Comparison of ENCODE assay signal across 1 cellular context in genomic region chr14:20682435-20683124, GRCh38.
TF ChIP-seq lines count a peak whose summit lies in the region.

No MANE protein-coding gene starts in this region.

TF ChIP-seq in HepG2, 621 proteins besides CTCF, POLR2A, EP300 and RAD21 (continues in another document):
- TF ChIP-seq ZC3H4 (CRISPR knock-in tag; IDR thresholded peaks at IDR 0.05; ENCODE audit: borderline replicate concordance) (peak; percentile 83; the same call in 1 of the 2 replicates), ZBTB3 (CRISPR knock-in tag; IDR thresholded peaks at IDR 0.05; ENCODE audit: borderline replicate concordance, low read depth) (peak; percentile 78; the same call in 1 of the 2 replicates), POGK (CRISPR knock-in tag; conservative IDR thresholded peaks at IDR 0.05) (no peak; the same call in none of the 2 replicates), ZSCAN9 (CRISPR knock-in tag; IDR thresholded peaks at IDR 0.05; ENCODE audit: borderline replicate concordance) (no peak; the same call in 1 of the 2 replicates), MAX (IDR thresholded peaks at IDR 0.05) (no peak), GATAD2A (CRISPR knock-in tag; IDR thresholded peaks at IDR 0.05) (peak; percentile 74), ZNF772 (CRISPR knock-in tag; IDR thresholded peaks at IDR 0.05) (peak; percentile 79; the same call in 1 of the 2 replicates), U2AF2 (IDR thresholded peaks at IDR 0.05; ENCODE audit: low read depth, low read length) (no peak), MED13 (CRISPR knock-in tag; IDR thresholded peaks at IDR 0.05) (no peak), MYC (CRISPR knock-in tag; IDR thresholded peaks at IDR 0.05; ENCODE audit: borderline replicate concordance) (peak; percentile 82), ZNF235 (CRISPR knock-in tag; IDR thresholded peaks at IDR 0.05; ENCODE audit: borderline replicate concordance) (peak; percentile 73; the same call in 1 of the 2 replicates), ZFYVE20 (CRISPR knock-in tag; IDR thresholded peaks at IDR 0.05; ENCODE audit: borderline replicate concordance, low read depth) (no peak), ZNF709 (CRISPR knock-in tag; IDR thresholded peaks at IDR 0.05) (no peak), ZHX1 (CRISPR knock-in tag; IDR thresholded peaks at IDR 0.05; ENCODE audit: low read depth) (peak; percentile 86; the same call in 1 of the 2 replicates), RXRB (CRISPR knock-in tag; IDR thresholded peaks at IDR 0.05; ENCODE audit: borderline replicate concordance) (peak; percentile 30; the same call in 1 of the 2 replicates), ZNF414 (CRISPR knock-in tag; IDR thresholded peaks at IDR 0.05) (no peak), ZNF430 (CRISPR knock-in tag; IDR thresholded peaks at IDR 0.05) (peak; percentile 17; the same call in 1 of the 2 replicates), CAMTA2 (CRISPR knock-in tag; IDR thresholded peaks at IDR 0.05; ENCODE audit: borderline replicate concordance) (no peak; the same call in 1 of the 2 replicates), REL (CRISPR knock-in tag; conservative IDR thresholded peaks at IDR 0.05) (peak; percentile 93; the same call in 1 of the 2 replicates), ZNF263 (CRISPR knock-in tag; IDR thresholded peaks at IDR 0.05) (no peak; the same call in 1 of the 2 replicates), ZBTB39 (CRISPR knock-in tag; IDR thresholded peaks at IDR 0.05) (no peak), NFYB (CRISPR knock-in tag; IDR thresholded peaks at IDR 0.05) (no peak), ZSCAN29 (CRISPR knock-in tag; conservative IDR thresholded peaks at IDR 0.05) (peak; percentile 93), NFIB (CRISPR knock-in tag; IDR thresholded peaks at IDR 0.05; ENCODE audit: borderline replicate concordance) (no peak), SSRP1 (CRISPR knock-in tag; IDR thresholded peaks at IDR 0.05) (no peak), DR1 (CRISPR knock-in tag; IDR thresholded peaks at IDR 0.05) (0 out of 2 replicates have a peak, but pooled peaks have one; percentile 58), GLI4 (CRISPR knock-in tag; IDR thresholded peaks at IDR 0.05; ENCODE audit: borderline replicate concordance) (peak; percentile 78; the same call in 1 of the 2 replicates), RFXAP (CRISPR knock-in tag; IDR thresholded peaks at IDR 0.05; ENCODE audit: borderline replicate concordance) (peak; percentile 18; the same call in 1 of the 2 replicates), ZNF20 (CRISPR knock-in tag; IDR thresholded peaks at IDR 0.05) (no peak), ZNF354B (CRISPR knock-in tag; IDR thresholded peaks at IDR 0.05) (no peak), CENPX (CRISPR knock-in tag; IDR thresholded peaks at IDR 0.05) (no peak), RFX5 (IDR thresholded peaks at IDR 0.05; ENCODE audit: low read depth, low read length) (no peak), FOXK1 (CRISPR knock-in tag; IDR thresholded peaks at IDR 0.05; ENCODE audit: borderline replicate concordance, low read depth) (no peak; the same call in 1 of the 2 replicates), CEBPB (IDR thresholded peaks at IDR 0.05; ENCODE audit: borderline replicate concordance, low read depth, low read length) (peak; percentile 74), HNF1B (CRISPR knock-in tag; IDR thresholded peaks at IDR 0.05) (peak; percentile 89), ZNF790 (CRISPR knock-in tag; IDR thresholded peaks at IDR 0.05; ENCODE audit: borderline replicate concordance) (no peak; the same call in 1 of the 2 replicates), KLF6 (CRISPR knock-in tag; IDR thresholded peaks at IDR 0.05) (no peak; the same call in 1 of the 2 replicates), ZNF891 (CRISPR knock-in tag; IDR thresholded peaks at IDR 0.05) (peak; percentile 71; the same call in 1 of the 2 replicates)
- TF ChIP-seq, protein P1, sequence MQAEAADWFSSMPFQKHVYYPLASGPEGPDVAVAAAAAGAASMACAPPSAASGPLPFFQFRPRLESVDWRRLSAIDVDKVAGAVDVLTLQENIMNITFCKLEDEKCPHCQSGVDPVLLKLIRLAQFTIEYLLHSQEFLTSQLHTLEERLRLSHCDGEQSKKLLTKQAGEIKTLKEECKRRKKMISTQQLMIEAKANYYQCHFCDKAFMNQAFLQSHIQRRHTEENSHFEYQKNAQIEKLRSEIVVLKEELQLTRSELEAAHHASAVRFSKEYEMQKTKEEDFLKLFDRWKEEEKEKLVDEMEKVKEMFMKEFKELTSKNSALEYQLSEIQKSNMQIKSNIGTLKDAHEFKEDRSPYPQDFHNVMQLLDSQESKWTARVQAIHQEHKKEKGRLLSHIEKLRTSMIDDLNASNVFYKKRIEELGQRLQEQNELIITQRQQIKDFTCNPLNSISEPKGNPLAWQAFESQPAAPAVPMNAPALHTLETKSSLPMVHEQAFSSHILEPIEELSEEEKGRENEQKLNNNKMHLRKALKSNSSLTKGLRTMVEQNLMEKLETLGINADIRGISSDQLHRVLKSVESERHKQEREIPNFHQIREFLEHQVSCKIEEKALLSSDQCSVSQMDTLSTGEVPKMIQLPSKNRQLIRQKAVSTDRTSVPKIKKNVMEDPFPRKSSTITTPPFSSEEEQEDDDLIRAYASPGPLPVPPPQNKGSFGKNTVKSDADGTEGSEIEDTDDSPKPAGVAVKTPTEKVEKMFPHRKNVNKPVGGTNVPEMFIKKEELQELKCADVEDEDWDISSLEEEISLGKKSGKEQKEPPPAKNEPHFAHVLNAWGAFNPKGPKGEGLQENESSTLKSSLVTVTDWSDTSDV (CRISPR knock-in tag; IDR thresholded peaks at IDR 0.05) = peak; percentile 85; the same call in 1 of the 2 replicates
- TF ChIP-seq, protein P2, sequence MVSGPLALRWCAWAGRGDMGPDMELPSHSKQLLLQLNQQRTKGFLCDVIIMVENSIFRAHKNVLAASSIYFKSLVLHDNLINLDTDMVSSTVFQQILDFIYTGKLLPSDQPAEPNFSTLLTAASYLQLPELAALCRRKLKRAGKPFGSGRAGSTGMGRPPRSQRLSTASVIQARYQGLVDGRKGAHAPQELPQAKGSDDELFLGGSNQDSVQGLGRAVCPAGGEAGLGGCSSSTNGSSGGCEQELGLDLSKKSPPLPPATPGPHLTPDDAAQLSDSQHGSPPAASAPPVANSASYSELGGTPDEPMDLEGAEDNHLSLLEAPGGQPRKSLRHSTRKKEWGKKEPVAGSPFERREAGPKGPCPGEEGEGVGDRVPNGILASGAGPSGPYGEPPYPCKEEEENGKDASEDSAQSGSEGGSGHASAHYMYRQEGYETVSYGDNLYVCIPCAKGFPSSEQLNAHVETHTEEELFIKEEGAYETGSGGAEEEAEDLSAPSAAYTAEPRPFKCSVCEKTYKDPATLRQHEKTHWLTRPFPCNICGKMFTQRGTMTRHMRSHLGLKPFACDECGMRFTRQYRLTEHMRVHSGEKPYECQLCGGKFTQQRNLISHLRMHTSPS (CRISPR knock-in tag; IDR thresholded peaks at IDR 0.05; ENCODE audit: low read depth) = peak; percentile 71; the same call in 1 of the 2 replicates
- TF ChIP-seq, protein P3, sequence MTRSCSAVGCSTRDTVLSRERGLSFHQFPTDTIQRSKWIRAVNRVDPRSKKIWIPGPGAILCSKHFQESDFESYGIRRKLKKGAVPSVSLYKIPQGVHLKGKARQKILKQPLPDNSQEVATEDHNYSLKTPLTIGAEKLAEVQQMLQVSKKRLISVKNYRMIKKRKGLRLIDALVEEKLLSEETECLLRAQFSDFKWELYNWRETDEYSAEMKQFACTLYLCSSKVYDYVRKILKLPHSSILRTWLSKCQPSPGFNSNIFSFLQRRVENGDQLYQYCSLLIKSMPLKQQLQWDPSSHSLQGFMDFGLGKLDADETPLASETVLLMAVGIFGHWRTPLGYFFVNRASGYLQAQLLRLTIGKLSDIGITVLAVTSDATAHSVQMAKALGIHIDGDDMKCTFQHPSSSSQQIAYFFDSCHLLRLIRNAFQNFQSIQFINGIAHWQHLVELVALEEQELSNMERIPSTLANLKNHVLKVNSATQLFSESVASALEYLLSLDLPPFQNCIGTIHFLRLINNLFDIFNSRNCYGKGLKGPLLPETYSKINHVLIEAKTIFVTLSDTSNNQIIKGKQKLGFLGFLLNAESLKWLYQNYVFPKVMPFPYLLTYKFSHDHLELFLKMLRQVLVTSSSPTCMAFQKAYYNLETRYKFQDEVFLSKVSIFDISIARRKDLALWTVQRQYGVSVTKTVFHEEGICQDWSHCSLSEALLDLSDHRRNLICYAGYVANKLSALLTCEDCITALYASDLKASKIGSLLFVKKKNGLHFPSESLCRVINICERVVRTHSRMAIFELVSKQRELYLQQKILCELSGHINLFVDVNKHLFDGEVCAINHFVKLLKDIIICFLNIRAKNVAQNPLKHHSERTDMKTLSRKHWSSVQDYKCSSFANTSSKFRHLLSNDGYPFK (CRISPR knock-in tag; IDR thresholded peaks at IDR 0.05; ENCODE audit: borderline replicate concordance) = peak; percentile 80; the same call in 1 of the 2 replicates
- TF ChIP-seq, protein P4, sequence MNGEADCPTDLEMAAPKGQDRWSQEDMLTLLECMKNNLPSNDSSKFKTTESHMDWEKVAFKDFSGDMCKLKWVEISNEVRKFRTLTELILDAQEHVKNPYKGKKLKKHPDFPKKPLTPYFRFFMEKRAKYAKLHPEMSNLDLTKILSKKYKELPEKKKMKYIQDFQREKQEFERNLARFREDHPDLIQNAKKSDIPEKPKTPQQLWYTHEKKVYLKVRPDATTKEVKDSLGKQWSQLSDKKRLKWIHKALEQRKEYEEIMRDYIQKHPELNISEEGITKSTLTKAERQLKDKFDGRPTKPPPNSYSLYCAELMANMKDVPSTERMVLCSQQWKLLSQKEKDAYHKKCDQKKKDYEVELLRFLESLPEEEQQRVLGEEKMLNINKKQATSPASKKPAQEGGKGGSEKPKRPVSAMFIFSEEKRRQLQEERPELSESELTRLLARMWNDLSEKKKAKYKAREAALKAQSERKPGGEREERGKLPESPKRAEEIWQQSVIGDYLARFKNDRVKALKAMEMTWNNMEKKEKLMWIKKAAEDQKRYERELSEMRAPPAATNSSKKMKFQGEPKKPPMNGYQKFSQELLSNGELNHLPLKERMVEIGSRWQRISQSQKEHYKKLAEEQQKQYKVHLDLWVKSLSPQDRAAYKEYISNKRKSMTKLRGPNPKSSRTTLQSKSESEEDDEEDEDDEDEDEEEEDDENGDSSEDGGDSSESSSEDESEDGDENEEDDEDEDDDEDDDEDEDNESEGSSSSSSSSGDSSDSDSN (CRISPR knock-in tag; IDR thresholded peaks at IDR 0.05) = peak; percentile 58
